ENCODE assay signal across 22 cellular contexts in the genomic region with DNA sequence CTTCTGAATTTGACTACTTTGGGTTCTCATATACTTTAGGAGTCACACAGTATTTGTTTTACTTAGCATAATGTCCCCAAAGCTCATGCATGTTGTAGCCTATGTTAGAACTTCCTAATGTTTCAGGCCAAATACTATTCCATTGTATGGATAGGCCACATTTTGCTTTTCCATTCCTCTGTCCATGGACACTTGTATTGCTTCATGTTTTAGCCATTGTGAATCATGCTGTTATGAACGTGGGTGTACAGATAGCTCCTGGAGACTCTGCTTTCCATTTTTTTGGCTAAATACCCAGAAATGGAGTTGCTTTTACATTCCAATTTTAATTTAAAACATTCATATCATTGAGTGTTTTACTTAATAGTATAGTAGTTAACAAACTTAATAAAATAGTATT. TPM values are rescaled to one million over a fixed set of nuclear protein-coding genes. Genes with fewer than 3 reads are reported as not detected.
DNase-seq lines count a peak whose midpoint lies in the region; FAIRE-seq and TF ChIP-seq lines count a peak whose summit lies in the region.
"Had no signal": no experiment of that assay in that cellular context is flagged by ENCODE, and none has a peak within 500 bp of the region (broad histone marks: within the 10 kb centered on the region; RNA-seq: fewer than 3 reads in every experiment).

No MANE protein-coding gene starts in this region.

- H3K4me3 Mint-ChIP-seq in MCF 10A (ENCODE audit: unreplicated experiment): no peak overlapping the region
- no peak overlapping the region for H3K4me3 Mint-ChIP-seq in astrocyte (ENCODE audit: unreplicated experiment)
- no peak overlapping the region for H3K4me3 Mint-ChIP-seq in activated CD4-positive, alpha-beta T cell treated with anti-CD3 and anti-CD28 coated beads, Interleukin-2, amount 10 ng/mL, durations not matched to agents 24 days and 14 days
- no peak overlapping the region for H3K4me3 Mint-ChIP-seq in immature natural killer cell
- H3K4me3 Mint-ChIP-seq: CD4-positive, alpha-beta memory T cell; H9 had no signal

- H2AFZ ChIP-seq in astrocyte (ENCODE audit: low read depth, low read length): no peak overlapping the region

- H3K36me3 Mint-ChIP-seq in MCF 10A (ENCODE audit: insufficient read depth, unreplicated experiment) (peaks cover 86% of the 10 kb centered on the region), astrocyte (ENCODE audit: low read depth, unreplicated experiment) (peaks cover 25% of the 10 kb centered on the region), immature natural killer cell (peaks cover 47 to 66% (median 50%) of the 10 kb centered on the region in 3 donors)
- H3K36me3 Mint-ChIP-seq in activated CD4-positive, alpha-beta T cell treated with anti-CD3 and anti-CD28 coated beads, Interleukin-2, amount 10 ng/mL, durations not matched to agents 24 days and 14 days (ENCODE audit: low read depth): peaks cover 60% of the 10 kb centered on the region

- no peaks in the 10 kb centered on the region for H3K4me1 Mint-ChIP-seq in MCF 10A (ENCODE audit: insufficient read depth, unreplicated experiment)
- H3K4me1 Mint-ChIP-seq in astrocyte (ENCODE audit: low read depth, unreplicated experiment): peaks cover 5% of the 10 kb centered on the region
- peaks cover 7% of the 10 kb centered on the region for H3K4me1 Mint-ChIP-seq in activated CD4-positive, alpha-beta T cell treated with anti-CD3 and anti-CD28 coated beads, Interleukin-2, amount 10 ng/mL, durations not matched to agents 24 days and 14 days
- peaks cover 0 to 2% of the 10 kb centered on the region in 2 donors for H3K4me1 Mint-ChIP-seq in immature natural killer cell
- H3K4me1 Mint-ChIP-seq: H9 had no signal

- H3K9ac ChIP-seq in astrocyte (ENCODE audit: low read length): no peak overlapping the region

- CTCF ChIA-PET in MCF 10A (lab: Yijun Ruan, JAX): interaction anchor here (2.2 kb wide), 1 partner anchor 22 kb away, joined by 11 read pairs; no protein-coding TSS in a partner anchor

- H3K27ac ChIP-seq in breast epithelium (no peak overlapping the region), astrocyte (ENCODE audit: low read depth, low read length) (no peak overlapping the region)

- POLR2A ChIA-PET in MCF 10A (lab: Yijun Ruan, JAX): interaction anchor here (0.7 kb wide), 1 partner anchor 78 kb away, joined by 3 read pairs; no protein-coding TSS in a partner anchor

- TF ChIP-seq CTCF in MCF 10A (IDR thresholded peaks at IDR 0.05; ENCODE audit: unreplicated experiment) (no peak), breast epithelium (IDR thresholded peaks at IDR 0.05) (no peak), astrocyte (IDR thresholded peaks at IDR 0.05; ENCODE audit: insufficient read depth, low read depth, low read length) (no peak), fibroblast of the aortic adventitia (IDR thresholded peaks at IDR 0.05; ENCODE audit: insufficient read depth, low read length) (no peak)

- no peak overlapping the region for H3K4me2 ChIP-seq in astrocyte (ENCODE audit: low read length)

- H3K27ac Mint-ChIP-seq in MCF 10A (ENCODE audit: low read depth, unreplicated experiment): no peak overlapping the region
- H3K27ac Mint-ChIP-seq in astrocyte (ENCODE audit: unreplicated experiment): no peak overlapping the region
- H3K27ac Mint-ChIP-seq in activated CD4-positive, alpha-beta T cell treated with anti-CD3 and anti-CD28 coated beads, Interleukin-2, amount 10 ng/mL, durations not matched to agents 24 days and 14 days: no peak overlapping the region
- no peak overlapping the region for H3K27ac Mint-ChIP-seq in immature natural killer cell
- H3K27ac Mint-ChIP-seq: H9 had no signal

- H3K9me3 ChIP-seq in breast epithelium (no peaks in the 10 kb centered on the region), astrocyte (ENCODE audit: insufficient read depth, low read depth, low read length) (no peaks in the 10 kb centered on the region)
- H3K9me3 ChIP-seq: BE2C had no signal

- H3K4me3 ChIP-seq in breast epithelium: no peak overlapping the region
- no peak overlapping the region for H3K4me3 ChIP-seq in astrocyte (ENCODE audit: insufficient read depth, low read depth, low read length)
- H3K4me3 ChIP-seq in fibroblast of the aortic adventitia (ENCODE audit: low read depth, low read length): no peak overlapping the region

- H3K4me1 ChIP-seq in breast epithelium (no peaks in the 10 kb centered on the region), astrocyte (ENCODE audit: insufficient read depth, low read length) (no peaks in the 10 kb centered on the region)
- H3K4me1 ChIP-seq: BE2C had no signal

- H3K9me3 Mint-ChIP-seq in MCF 10A (ENCODE audit: unreplicated experiment) (no peaks in the 10 kb centered on the region), astrocyte (ENCODE audit: unreplicated experiment) (no peaks in the 10 kb centered on the region), immature natural killer cell (no peaks in the 10 kb centered on the region)
- no peaks in the 10 kb centered on the region for H3K9me3 Mint-ChIP-seq in activated CD4-positive, alpha-beta T cell treated with anti-CD3 and anti-CD28 coated beads, Interleukin-2, amount 10 ng/mL, durations not matched to agents 24 days and 14 days
- H3K9me3 Mint-ChIP-seq: CD4-positive, alpha-beta memory T cell; H9 had no signal

- H3K27me3 ChIP-seq in breast epithelium (no peaks in the 10 kb centered on the region), astrocyte (ENCODE audit: insufficient read depth, low read length) (no peaks in the 10 kb centered on the region)
- H3K27me3 ChIP-seq: BE2C had no signal

- H4K20me1 ChIP-seq in astrocyte (ENCODE audit: insufficient read depth, low read length): peaks cover 6% of the 10 kb centered on the region

- H3K79me2 ChIP-seq in astrocyte (ENCODE audit: insufficient read depth, low read length): no peaks in the 10 kb centered on the region

- intact Hi-C loops in MCF 10A (cut with micrococcal nuclease) (no loop called here), breast epithelium (cut with DNase I; ENCODE audit: low total_unique reads) (no loop called here)
- intact Hi-C loops in activated CD4-positive, alpha-beta T cell treated with anti-CD3 and anti-CD28 coated beads, Interleukin-2, amount 10 ng/mL, durations not matched to agents 24 days and 14 days (cut with micrococcal nuclease): no loop called here

- BruUV-seq in MCF 10A (replicated peaks; lab: Mats Ljungman, UMichigan): no TSS peak

- no peak for TF ChIP-seq POLR2A in breast epithelium (IDR thresholded peaks at IDR 0.05)

- no peaks in the 10 kb centered on the region for H3K27me3 Mint-ChIP-seq in MCF 10A (ENCODE audit: insufficient read depth, unreplicated experiment)
- H3K27me3 Mint-ChIP-seq in astrocyte (ENCODE audit: low read depth, unreplicated experiment): no peaks in the 10 kb centered on the region
- H3K27me3 Mint-ChIP-seq in activated CD4-positive, alpha-beta T cell treated with anti-CD3 and anti-CD28 coated beads, Interleukin-2, amount 10 ng/mL, durations not matched to agents 24 days and 14 days: no peaks in the 10 kb centered on the region
- H3K27me3 Mint-ChIP-seq in immature natural killer cell (ENCODE audit: low read depth in 3 of 3): peaks cover 0 to 3% (median 0%) of the 10 kb centered on the region in 3 donors
- H3K27me3 Mint-ChIP-seq: CD4-positive, alpha-beta memory T cell had no signal

- FAIRE-seq in astrocyte (lab: Jason Lieb, UNC): no peak

- peaks cover 10% of the 10 kb centered on the region for H3K36me3 ChIP-seq in breast epithelium
- H3K36me3 ChIP-seq in astrocyte (ENCODE audit: insufficient read depth, low read length): peaks cover 48% of the 10 kb centered on the region

- DNase-seq in MCF 10A (ENCODE audit: unreplicated experiment): peak; percentile 33
- DNase-seq in breast epithelium (ENCODE audit: low spot score in 2 of 2): no peak
- DNase-seq in astrocyte (ENCODE audit: low read depth): peak; percentile 23
- peak; percentile 56 for DNase-seq in fibroblast of the aortic adventitia (ENCODE audit: low read depth)
- peak; percentile 34 for DNase-seq in superior temporal gyrus (ENCODE audit: extremely low spot score)
- DNase-seq in NCI-H82 treated with DMSO at 0.1 percent for 48 hours (lab: John Stamatoyannopoulos, UW; ENCODE audit: unreplicated experiment): no peak
- no peak for DNase-seq in activated CD4-positive, alpha-beta T cell treated with anti-CD3 and anti-CD28 coated beads, Interleukin-2, amount 10 ng/mL, durations not matched to agents 24 days and 14 days
- DNase-seq in immature natural killer cell: no peak
- DNase-seq: 8988T; BE2C; Calu3; CD4-positive, alpha-beta memory T cell; H9; Kasumi-1; MM.1S; NCI-H1092 treated with DMSO at 0.1 percent for 48 hours; NCI-H2081 treated with DMSO at 0.1 percent for 48 hours; NCI-H446 treated with DMSO at 0.1 percent for 48 hours; NK-92 treated with Interleukin-12 subunit alpha and Interleukin-12 subunit beta, amount 100 ng/mL, for 24 hours; Right ventricle myocardium superior had no signal

RNA-seq across cellular contexts. Expression of gene HTT, which starts 54.5 kb away (rescaled TPM):
- total RNA-seq in MCF 10A (2022) (47.4 and 54.4 TPM in 2 replicates), breast epithelium (10 to 100 TPM; 53.8 to 71.1 (median 55.1) TPM), astrocyte (62.8 and 65.2 TPM in 2 replicates), fibroblast of the aortic adventitia (ENCODE audit: low replicate concordance) (33.2 and 49.9 TPM in 2 replicates)
- total RNA-seq in activated CD4-positive, alpha-beta T cell treated with anti-CD3 and anti-CD28 coated beads, Interleukin-2, amount 10 ng/mL, durations not matched to agents 24 days and 14 days: 67.4 and 70.6 TPM in 2 replicates
- 10 to 100 TPM in 1 of 3 donors, 1 to 10 TPM in 2; 5.3 to 16.9 (median 6.2) TPM for polyA plus RNA-seq in immature natural killer cell

RNA-seq across cellular contexts. Expression of gene HTT-AS, which starts 54.6 kb away (rescaled TPM):
- total RNA-seq in MCF 10A (2022) (not detected in 2 replicates), breast epithelium (not detected), astrocyte (not detected in 2 replicates), fibroblast of the aortic adventitia (ENCODE audit: low replicate concordance) (not detected in 2 replicates)
- not detected in 2 replicates for total RNA-seq in activated CD4-positive, alpha-beta T cell treated with anti-CD3 and anti-CD28 coated beads, Interleukin-2, amount 10 ng/mL, durations not matched to agents 24 days and 14 days
- not detected for polyA plus RNA-seq in immature natural killer cell
- total RNA-seq: Calu3; CD4-positive, alpha-beta memory T cell; H9; OCI-LY7; Right ventricle myocardium superior had no signal
- polyA plus RNA-seq: AG04450; CD4-positive, alpha-beta memory T cell had no signal

Comparison
In these comparisons a context has a peak if more than half of its experiments do, and no peak if none do; other contexts are left out.
1. DNase-seq: peak in MCF 10A (single experiment), astrocyte (single experiment), fibroblast of the aortic adventitia (single experiment) and superior temporal gyrus (single experiment); none in breast epithelium (0 of 2), NCI-H82 treated with DMSO at 0.1 percent for 48 hours (single experiment), activated CD4-positive, alpha-beta T cell treated with anti-CD3 and anti-CD28 coated beads, Interleukin-2, amount 10 ng/mL, durations not matched to agents 24 days and 14 days (single experiment) and immature natural killer cell (0 of 3).